9 cellular contexts compared by ENCODE assay signal in the genomic region with DNA sequence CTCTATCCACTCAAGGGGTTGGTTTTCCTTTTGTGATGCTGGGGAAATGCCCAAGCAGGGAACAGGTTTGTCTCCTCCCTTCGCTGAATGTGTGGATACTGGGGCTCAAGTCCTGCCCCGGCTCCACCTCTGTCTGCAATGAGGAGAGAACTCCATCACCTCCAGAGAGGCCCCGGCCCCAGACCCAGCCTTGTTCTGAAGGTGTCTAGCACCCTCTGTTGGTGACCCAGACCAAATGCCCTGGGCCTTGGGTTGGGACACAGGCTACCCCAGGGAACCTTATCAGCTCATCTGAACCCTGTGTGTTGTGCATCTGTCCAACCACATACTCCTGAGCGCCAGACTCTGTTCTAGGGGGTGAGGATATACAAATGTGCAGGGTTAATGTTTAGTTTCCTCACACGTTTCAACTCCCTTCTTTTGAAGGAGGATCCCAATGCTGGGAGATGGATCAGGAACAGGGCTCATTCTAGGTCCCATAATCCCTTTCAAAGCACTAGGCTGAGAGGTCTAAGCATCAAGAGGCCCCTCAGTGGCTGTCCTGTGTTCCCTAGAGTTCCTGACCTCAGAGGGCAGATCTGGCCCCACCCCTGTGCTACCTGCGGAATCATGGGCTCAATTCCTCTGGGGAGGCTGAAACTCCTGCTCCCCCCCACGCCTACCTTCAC.
DNase-seq lines count a peak whose midpoint lies in the region; ATAC-seq and TF ChIP-seq lines count a peak whose summit lies in the region.
"Had no signal": no experiment of that assay in that cellular context is flagged by ENCODE, and none has a peak within 500 bp of the region (broad histone marks: within the 10 kb centered on the region; RNA-seq: fewer than 3 reads in every experiment).

No MANE protein-coding gene starts in this region.

- peak; percentile 65 for ATAC-seq in CD8-positive, alpha-beta T cell
- ATAC-seq in GM21529 (IDR thresholded peaks at IDR 0.05; ENCODE audit: unreplicated experiment), result peak; percentile 71

- H3K4me3 ChIP-seq in CD8-positive, alpha-beta T cell (ENCODE audit: low read depth, low read length), result no peak overlapping the region
- H3K4me3 ChIP-seq in trophoblast cell (ENCODE audit: low read depth, low read length), result no peak overlapping the region
- H3K4me3 ChIP-seq: skin epidermis had no signal

- H3K79me1 ChIP-seq in trophoblast cell (ENCODE audit: low read length), result peaks cover 8% of the 10 kb centered on the region

- POLR2A ChIA-PET in CD8-positive, alpha-beta T cell (lab: Charles Lee), result no interaction called here

- TF ChIP-seq CTCF in CD8-positive, alpha-beta T cell (IDR thresholded peaks at IDR 0.05), result peak; percentile 12

- peak; percentile 4 to 68 (median 17) for DNase-seq in CD8-positive, alpha-beta T cell
- peak; percentile 34 for DNase-seq in NCI-H748 treated with DMSO at 0.1 percent for 48 hours (lab: John Stamatoyannopoulos, UW)
- DNase-seq in activated CD8-positive, alpha-beta memory T cell treated with anti-CD3 and anti-CD28 coated beads for 48 hours (ENCODE audit: low read depth in 2 of 3, low spot score in 2 of 3), result peak in 2 of 3 experiments; percentile 9 to 28
- DNase-seq in fibroblast of gingiva (ENCODE audit: low read depth), result peak; percentile 31
- peak; percentile 35 to 68 for DNase-seq in trophoblast cell
- no peak for DNase-seq in Ammon's horn (ENCODE audit: low spot score)
- no peak for DNase-seq in NCI-H1105 treated with DMSO at 0.1 percent for 48 hours (lab: John Stamatoyannopoulos, UW)

- no peak overlapping the region for H3K18ac ChIP-seq in trophoblast cell (ENCODE audit: low read length)

- H3K79me2 ChIP-seq in trophoblast cell (ENCODE audit: control insufficient read depth, insufficient read depth, low read length, poor library complexity), result no peaks in the 10 kb centered on the region

- H4K12ac ChIP-seq in trophoblast cell (ENCODE audit: low read depth, low read length), result no peak overlapping the region

- no peak overlapping the region for H4K8ac ChIP-seq in trophoblast cell (ENCODE audit: low read depth, low read length)

- no peaks in the 10 kb centered on the region for H3K36me3 Mint-ChIP-seq in CD8-positive, alpha-beta T cell

- H3K9me3 Mint-ChIP-seq in CD8-positive, alpha-beta T cell, result no peaks in the 10 kb centered on the region

- H3K27me3 Mint-ChIP-seq in CD8-positive, alpha-beta T cell (ENCODE audit: low read depth), result peaks cover 9% of the 10 kb centered on the region

- H2BK120ac ChIP-seq in trophoblast cell (ENCODE audit: insufficient read depth, low read length, poor library complexity), result peak overlapping the region; percentile 18

- no peak overlapping the region for H3K27ac Mint-ChIP-seq in CD8-positive, alpha-beta T cell

- no peaks in the 10 kb centered on the region for H3K4me1 ChIP-seq in CD8-positive, alpha-beta T cell (ENCODE audit: insufficient read depth, low read length)
- peaks cover 16 to 28% of the 10 kb centered on the region in 2 experiments for H3K4me1 ChIP-seq in trophoblast cell (ENCODE audit: control insufficient read depth in 1 of 2, insufficient read depth in 2 of 2, low read length in 2 of 2)

- no peak overlapping the region for H3K27ac ChIP-seq in CD8-positive, alpha-beta T cell (ENCODE audit: low read depth, low read length)
- H3K27ac ChIP-seq in trophoblast cell (ENCODE audit: low read depth, low read length), result no peak overlapping the region
- H3K27ac ChIP-seq: skin epidermis had no signal

- peak overlapping the region; percentile 35 for H4K91ac ChIP-seq in trophoblast cell (ENCODE audit: low read depth, low read length)

- no peak overlapping the region for H3K4me3 Mint-ChIP-seq in CD8-positive, alpha-beta T cell

- no peak overlapping the region for H2AFZ ChIP-seq in trophoblast cell (ENCODE audit: insufficient read depth, low read length, poor library complexity)

- H3K4me2 ChIP-seq in trophoblast cell (ENCODE audit: low read length), result no peak overlapping the region

- CTCF ChIA-PET in CD8-positive, alpha-beta T cell (lab: Charles Lee), result interaction anchor here (0.8 to 7.5 kb wide), 3 partner anchors 12 to 200 kb away, joined by 3 to 89 read pairs (median 3); no protein-coding TSS in a partner anchor

- peak overlapping the region; percentile 42 for H2BK12ac ChIP-seq in trophoblast cell (ENCODE audit: low read length)

- no peak overlapping the region for H3K23ac ChIP-seq in trophoblast cell (ENCODE audit: low read length)

- no CpG with 5 or more reads among the region's 7 CpGs for WGBS in trophoblast cell (ENCODE audit: extremely low coverage, insufficient coverage, insufficient read length)

- H3K36me3 ChIP-seq in CD8-positive, alpha-beta T cell (ENCODE audit: insufficient read depth, low read length), result no peaks in the 10 kb centered on the region
- H3K36me3 ChIP-seq in trophoblast cell (ENCODE audit: control insufficient read depth in 1 of 2, insufficient read depth in 2 of 2, low read length in 2 of 2), result no peaks in the 10 kb centered on the region

- intact Hi-C loops in CD8-positive, alpha-beta T cell (cut with DNase I, micrococcal nuclease), result loop anchor here (1.0 kb wide), 1 partner anchor 200 kb away; no protein-coding TSS in a partner anchor

- no peak overlapping the region for H2AK5ac ChIP-seq in trophoblast cell (ENCODE audit: low read length)

- no peaks in the 10 kb centered on the region for H3K9me3 ChIP-seq in CD8-positive, alpha-beta T cell (ENCODE audit: low read length)
- H3K9me3 ChIP-seq in trophoblast cell (ENCODE audit: insufficient read depth, low read depth, low read length), result peaks cover 7% of the 10 kb centered on the region

- H3K27me3 ChIP-seq in CD8-positive, alpha-beta T cell (ENCODE audit: insufficient read depth, low read length), result no peaks in the 10 kb centered on the region
- H3K27me3 ChIP-seq in trophoblast cell (ENCODE audit: insufficient read depth, low read length), result no peaks in the 10 kb centered on the region

- H2BK5ac ChIP-seq in trophoblast cell (ENCODE audit: low read depth, low read length, poor library complexity), result no peak overlapping the region

- no peak overlapping the region for H3K14ac ChIP-seq in trophoblast cell (ENCODE audit: low read length)

- no peak overlapping the region for H3K9ac ChIP-seq in trophoblast cell (ENCODE audit: low read length)

- no peak overlapping the region for H3K4ac ChIP-seq in trophoblast cell (ENCODE audit: low read depth, low read length)

- H3K4me1 Mint-ChIP-seq in CD8-positive, alpha-beta T cell (ENCODE audit: low read depth), result no peaks in the 10 kb centered on the region

Comparison
In these comparisons a context has a peak if more than half of its experiments do, and no peak if none do; other contexts are left out.
1. DNase-seq: peak in CD8-positive, alpha-beta T cell (7 of 7), NCI-H748 treated with DMSO at 0.1 percent for 48 hours (single experiment), activated CD8-positive, alpha-beta memory T cell treated with anti-CD3 and anti-CD28 coated beads for 48 hours (2 of 3), fibroblast of gingiva (single experiment) and trophoblast cell (2 of 2); none in Ammon's horn (single experiment) and NCI-H1105 treated with DMSO at 0.1 percent for 48 hours (single experiment).